8 cellular contexts compared by ENCODE assay signal in the genomic region with DNA sequence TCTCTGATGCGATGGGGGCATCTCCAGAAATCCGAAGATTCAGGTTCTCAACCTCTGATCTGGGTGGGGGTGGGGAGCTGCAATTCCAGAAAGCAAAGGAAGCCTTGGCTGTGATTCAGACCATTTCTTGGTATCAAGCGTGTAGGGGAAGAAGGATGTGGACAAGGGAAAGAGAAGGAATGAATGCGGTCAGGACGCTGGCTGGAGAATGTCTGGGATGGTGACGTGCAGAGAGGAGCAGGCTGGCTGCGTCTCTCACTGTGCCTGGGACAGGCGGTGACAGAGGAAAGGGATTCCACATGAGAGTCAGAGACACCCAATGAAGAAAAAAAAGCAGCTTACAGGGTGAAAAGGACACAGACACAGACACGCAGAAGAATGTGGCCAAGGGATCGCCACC. TPM values are rescaled to one million over a fixed set of nuclear protein-coding genes. Genes with fewer than 3 reads are reported as not detected.
DNase-seq lines count a peak whose midpoint lies in the region; ATAC-seq, FAIRE-seq and TF ChIP-seq lines count a peak whose summit lies in the region.
"Not testable (repeated sequence)": the region's sequence is repeated elsewhere in the genome, so short reads cannot be mapped to it uniquely, and the experiment has no call there.

No MANE protein-coding gene starts in this region.

- H3K23ac ChIP-seq in H9 (ENCODE audit: insufficient read length, low read depth, low read length); IMR-90 (ENCODE audit: low read depth, low read length); H1 (ENCODE audit: insufficient read length); trophoblast cell (ENCODE audit: low read length): not testable (repeated sequence)

- H3K79me2 ChIP-seq in H9 (ENCODE audit: insufficient read depth, low read length); trophoblast cell (ENCODE audit: control insufficient read depth, insufficient read depth, low read length, poor library complexity): not testable (repeated sequence)
- peaks cover 3 to 83% of the 10 kb centered on the region in 2 experiments for H3K79me2 ChIP-seq in H1 (ENCODE audit: control insufficient read depth in 1 of 2, insufficient read depth in 2 of 2, low read length in 2 of 2)

- not testable (repeated sequence) for H3K36me3 ChIP-seq in IMR-90 (ENCODE audit: control insufficient read depth, insufficient read depth, low read length); trophoblast cell (ENCODE audit: control insufficient read depth in 1 of 2, insufficient read depth in 2 of 2, low read length in 2 of 2)
- H3K36me3 ChIP-seq in H1 (ENCODE audit: control insufficient read depth in 2 of 4, insufficient read depth in 4 of 4, low read length in 3 of 4), result peaks cover 0 to 30% (median 12%) of the 10 kb centered on the region in 4 experiments; a peak in 4 of 8 replicates

- not testable (repeated sequence) for H2BK20ac ChIP-seq in H9 (ENCODE audit: low read depth, low read length, poor library complexity, severe bottlenecking); IMR-90 (ENCODE audit: low read depth, low read length)
- peak overlapping the region; percentile 29; the same call in 1 of the 2 replicates for H2BK20ac ChIP-seq in H1 (ENCODE audit: low read length)

- not testable (repeated sequence) for TF ChIP-seq RAD21 in IMR-90 (IDR thresholded peaks at IDR 0.05; ENCODE audit: low read length); H1 (IDR thresholded peaks at IDR 0.05 in 1 of 2, conservative IDR thresholded peaks at IDR 0.05 in 1 of 2; ENCODE audit: low read depth in 2 of 2, low read length in 2 of 2)

- peaks cover 51 to 78% (median 59%) of the 10 kb centered on the region in 3 experiments for H3K36me3 Mint-ChIP-seq in H9 (ENCODE audit: insufficient read depth in 1 of 3, low read depth in 3 of 3)
- H3K36me3 Mint-ChIP-seq in mesothelial cell of epicardium, result not testable (repeated sequence)

- not testable (repeated sequence) for H2BK5ac ChIP-seq in H9 (ENCODE audit: insufficient read length, low read length); IMR-90 (ENCODE audit: low read depth, low read length, poor library complexity, severe bottlenecking); trophoblast cell (ENCODE audit: low read depth, low read length, poor library complexity)
- H2BK5ac ChIP-seq in H1 (ENCODE audit: low read depth, low read length), result peak overlapping the region; percentile 35; the same call in 1 of the 2 replicates

- not testable (repeated sequence) for H3K23me2 ChIP-seq in H9 (ENCODE audit: insufficient read length, low read depth, low read length, poor library complexity, severe bottlenecking); H1 (ENCODE audit: low read depth, low read length)

- not testable (repeated sequence) for H2AFZ ChIP-seq in H9 (ENCODE audit: low read length); IMR-90 (replicated peaks; ENCODE audit: low read length, poor library complexity); H1 (ENCODE audit: low read length); trophoblast cell (ENCODE audit: insufficient read depth, low read length, poor library complexity)

- dilution Hi-C loops in IMR-90 (cut with HindIII; ENCODE audit: low sequenced_read_pairs, unreplicated experiment), result not testable (repeated sequence)

- DNase-seq in AG04450 (ENCODE audit: low read depth, low spot score); H9; H1 (ENCODE audit: low read depth in 1 of 2, low spot score in 2 of 2); mesothelial cell of epicardium (ENCODE audit: low spot score in 2 of 2, unreplicated experiment in 2 of 2): not testable (repeated sequence)
- peak; percentile 21 for DNase-seq in IMR-90
- peak; percentile 51 for DNase-seq in astrocyte of the spinal cord (ENCODE audit: low read depth, low spot score)
- peak; percentile 14 for DNase-seq in fibroblast of the aortic adventitia (ENCODE audit: low read depth)
- DNase-seq in trophoblast cell, result peak; percentile 42 to 47

- not testable (repeated sequence) for H4K8ac ChIP-seq in H9 (replicated peaks; ENCODE audit: insufficient read length, low read depth, low read length); IMR-90 (ENCODE audit: low read depth in 2 of 2, low read length in 2 of 2); H1 (ENCODE audit: extremely low read depth, insufficient read depth, low read length); trophoblast cell (ENCODE audit: low read depth, low read length)

- CTCF ChIA-PET in AG04450 (lab: Charles Lee); IMR-90 (lab: Yijun Ruan, JAX); H1 (lab: Charles Lee; ENCODE audit: partially characterized antibody): not testable (repeated sequence)

- not testable (repeated sequence) for H2BK120ac ChIP-seq in H9 (ENCODE audit: low read depth, low read length, poor library complexity, severe bottlenecking); IMR-90 (ENCODE audit: low read depth, low read length); H1 (replicated peaks; ENCODE audit: low read depth, low read length); trophoblast cell (ENCODE audit: insufficient read depth, low read length, poor library complexity)

- H3K79me1 ChIP-seq in H9 (ENCODE audit: insufficient read depth, low read depth, low read length, poor library complexity, severe bottlenecking); H1 (ENCODE audit: low read depth, low read length); trophoblast cell (ENCODE audit: low read length): not testable (repeated sequence)
- peaks cover 20 to 57% of the 10 kb centered on the region in 2 experiments for H3K79me1 ChIP-seq in IMR-90 (ENCODE audit: low read depth in 1 of 2, low read length in 2 of 2)

- not testable (repeated sequence) for H4K20me1 ChIP-seq in H9 (ENCODE audit: control insufficient read depth, insufficient read depth, insufficient read length); H1 (replicated peaks in 1 of 2; ENCODE audit: control insufficient read depth in 1 of 2, insufficient read depth in 2 of 2, low read length in 2 of 2)
- H4K20me1 ChIP-seq in IMR-90 (ENCODE audit: insufficient read depth, low read length), result peaks cover 27% of the 10 kb centered on the region

- not testable (repeated sequence) for H2AK5ac ChIP-seq in H9 (ENCODE audit: insufficient read length, low read length); IMR-90 (ENCODE audit: low read depth, low read length); trophoblast cell (ENCODE audit: low read length)
- H2AK5ac ChIP-seq in H1 (ENCODE audit: low read depth, low read length), result peak overlapping the region; percentile 84; the same call in 1 of the 2 replicates

- not testable (repeated sequence) for BruUV-seq in IMR-90 (replicated peaks; lab: Mats Ljungman, UMichigan)

- not testable (repeated sequence) for H3T11ph ChIP-seq in H9 (ENCODE audit: low read length)

- H3K9me3 Mint-ChIP-seq in H9, result peaks cover 47 to 55% of the 10 kb centered on the region in 2 experiments
- not testable (repeated sequence) for H3K9me3 Mint-ChIP-seq in mesothelial cell of epicardium

- not testable (repeated sequence) for H4K12ac ChIP-seq in trophoblast cell (ENCODE audit: low read depth, low read length)

- intact Hi-C loops in IMR-90 (cut with micrococcal nuclease), result not testable (repeated sequence)

- not testable (repeated sequence) for H3K27me3 Mint-ChIP-seq in H9 (ENCODE audit: low read depth); mesothelial cell of epicardium (ENCODE audit: low read depth)

- not testable (repeated sequence) for TF ChIP-seq CTCF in AG04450 (IDR thresholded peaks at IDR 0.05; ENCODE audit: low read depth, low read length); H9 (conservative IDR thresholded peaks at IDR 0.05); IMR-90 (conservative IDR thresholded peaks at IDR 0.05; ENCODE audit: low read depth, low read length); astrocyte of the spinal cord (IDR thresholded peaks at IDR 0.05; ENCODE audit: low read depth, low read length); H1 (IDR thresholded peaks at IDR 0.05; ENCODE audit: control extremely low read depth in 1 of 3, insufficient read depth in 1 of 3, low read depth in 1 of 3, low read length in 3 of 3); fibroblast of the aortic adventitia (IDR thresholded peaks at IDR 0.05; ENCODE audit: insufficient read depth, low read length); mesothelial cell of epicardium (IDR thresholded peaks at IDR 0.05; ENCODE audit: unreplicated experiment)

- not testable (repeated sequence) for H3K9ac ChIP-seq in H9 (ENCODE audit: extremely low read depth, insufficient read length, low read length); IMR-90 (ENCODE audit: low read depth, low read length); H1 (replicated peaks in 1 of 4; ENCODE audit: extremely low read depth in 1 of 4, low read depth in 3 of 4, low read length in 3 of 4); trophoblast cell (ENCODE audit: low read length)

- H3K27ac ChIP-seq in AG04450 (ENCODE audit: low read depth, low read length); H9 (ENCODE audit: insufficient read length, low read depth, low read length); IMR-90 (ENCODE audit: insufficient read depth, low read length); trophoblast cell (ENCODE audit: low read depth, low read length): not testable (repeated sequence)
- peak overlapping the region; percentile 42; the same call in 1 of the 2 replicates for H3K27ac ChIP-seq in H1 (ENCODE audit: low read depth, low read length)

- H3K4ac ChIP-seq in H9 (ENCODE audit: low read depth, low read length); IMR-90 (ENCODE audit: low read depth, low read length); H1 (replicated peaks; ENCODE audit: insufficient read length, low read depth, low read length); trophoblast cell (ENCODE audit: low read depth, low read length): not testable (repeated sequence)

- not testable (repeated sequence) for H3K18ac ChIP-seq in H9 (ENCODE audit: insufficient read length, low read depth, low read length); IMR-90 (ENCODE audit: low read depth, low read length); trophoblast cell (ENCODE audit: low read length)
- peak overlapping the region; percentile 35; the same call in 1 of the 2 replicates for H3K18ac ChIP-seq in H1 (ENCODE audit: extremely low read depth, low read length)

- H3K9me1 ChIP-seq in IMR-90 (ENCODE audit: insufficient read depth, low read length), result not testable (repeated sequence)

- TF ChIP-seq POLR2A in IMR-90 (IDR thresholded peaks at IDR 0.05; ENCODE audit: low read depth, low read length); H1 (IDR thresholded peaks at IDR 0.05; ENCODE audit: control extremely low read depth in 1 of 2, low read depth in 2 of 2, low read length in 2 of 2): not testable (repeated sequence)

- not testable (repeated sequence) for H2BK15ac ChIP-seq in H9 (ENCODE audit: low read depth, low read length); IMR-90 (ENCODE audit: low read depth, low read length)
- H2BK15ac ChIP-seq in H1 (ENCODE audit: low read length), result peak overlapping the region; percentile 20; the same call in 1 of the 2 replicates

- H3K56ac ChIP-seq in H9 (ENCODE audit: insufficient read length, low read depth, low read length); IMR-90 (ENCODE audit: extremely low read depth, insufficient read depth, low read length); H1 (replicated peaks; ENCODE audit: insufficient read length, low read depth, low read length): not testable (repeated sequence)

- peak overlapping the region; percentile 41; the same call in 1 of the 2 replicates for H3K4me3 ChIP-seq in AG04450 (ENCODE audit: low read depth, low read length)
- H3K4me3 ChIP-seq in IMR-90 (ENCODE audit: insufficient read depth, low read depth, low read length); astrocyte of the spinal cord (ENCODE audit: low read depth, low read length); H1 (ENCODE audit: extremely low read depth in 1 of 4, insufficient read depth in 2 of 4, low read depth in 3 of 4, low read length in 4 of 4); fibroblast of the aortic adventitia (ENCODE audit: low read depth, low read length); trophoblast cell (ENCODE audit: low read depth, low read length): not testable (repeated sequence)

- TF ChIP-seq EP300 in H1 (IDR thresholded peaks at IDR 0.05; ENCODE audit: borderline replicate concordance in 1 of 2, low read depth in 2 of 2, low read length in 2 of 2), result not testable (repeated sequence)

- WGBS in H9 (ENCODE audit: extremely low coverage, insufficient read length, low lambda C conversion rate), result no CpG with 5 or more reads among the region's 10 CpGs
- WGBS in IMR-90 (ENCODE audit: extremely low coverage in 2 of 2, insufficient read length in 1 of 2), 2 experiments, result 64% methylated on average over 4 of the region's 10 CpGs; no CpG with 5 or more reads in 1 of the 2 experiments
- WGBS in H1 (ENCODE audit: extremely low coverage in 1 of 2, insufficient coverage in 1 of 2, insufficient read length in 1 of 2, insufficient replicate concordance in 2 of 2, low coverage in 1 of 2, low lambda C conversion rate in 2 of 2, missing lambda C conversion rate in 1 of 2), 2 experiments, result 90% methylated on average over 10 of the region's 10 CpGs; no CpG with 5 or more reads in 1 of the 2 experiments
- no CpG with 5 or more reads among the region's 10 CpGs for WGBS in trophoblast cell (ENCODE audit: extremely low coverage, insufficient coverage, insufficient read length)

- POLR2A ChIA-PET in AG04450 (lab: Yijun Ruan, JAX); IMR-90 (lab: Charles Lee; ENCODE audit: unreplicated experiment); H1 (lab: Charles Lee; ENCODE audit: partially characterized antibody): not testable (repeated sequence)

- not testable (repeated sequence) for H2BK12ac ChIP-seq in H9 (ENCODE audit: insufficient read length, low read depth, low read length); trophoblast cell (ENCODE audit: low read length)
- peak overlapping the region; percentile 73 for H2BK12ac ChIP-seq in H1 (ENCODE audit: low read depth, low read length)

- H3K4me3 Mint-ChIP-seq in H9, result peak overlapping the region in 1 of 2 experiments; percentile 17; a peak in 1 of 5 replicates
- not testable (repeated sequence) for H3K4me3 Mint-ChIP-seq in mesothelial cell of epicardium

- ATAC-seq in IMR-90 (ENCODE audit: low read depth), result not testable (repeated sequence)

- H3K4me1 ChIP-seq in H9 (ENCODE audit: insufficient read depth, low read length); IMR-90 (ENCODE audit: control insufficient read depth, insufficient read depth, low read length); H1 (replicated peaks in 1 of 4; ENCODE audit: control insufficient read depth in 3 of 4, insufficient read depth in 4 of 4, low read length in 3 of 4); trophoblast cell (ENCODE audit: control insufficient read depth in 1 of 2, insufficient read depth in 2 of 2, low read length in 2 of 2): not testable (repeated sequence)

- in situ Hi-C loops in IMR-90 (cut with MboI; ENCODE audit: low sequenced_read_pairs); astrocyte of the spinal cord (cut with HindIII; ENCODE audit: low sequenced_read_pairs): not testable (repeated sequence)

- FAIRE-seq in H1 (lab: Jason Lieb, UNC), result not testable (repeated sequence)

- H3K9me3 ChIP-seq in AG04450 (ENCODE audit: control insufficient read depth, insufficient read depth, low read length); IMR-90 (ENCODE audit: control insufficient read depth, insufficient read depth, low read length); trophoblast cell (ENCODE audit: insufficient read depth, low read depth, low read length): not testable (repeated sequence)
- H3K9me3 ChIP-seq in H9 (ENCODE audit: control insufficient read depth, low read depth, low read length) (peaks cover 18% of the 10 kb centered on the region), H1 (ENCODE audit: insufficient read depth in 2 of 2, low read depth in 1 of 2, low read length in 1 of 2) (peaks cover 35 to 43% of the 10 kb centered on the region in 2 experiments)

- peaks cover 22 to 30% of the 10 kb centered on the region in 2 experiments for H3K4me1 Mint-ChIP-seq in H9
- H3K4me1 Mint-ChIP-seq in mesothelial cell of epicardium, result peaks cover 12% of the 10 kb centered on the region

- H2AK9ac ChIP-seq in IMR-90 (replicated peaks; ENCODE audit: low read depth, low read length, poor library complexity), result not testable (repeated sequence)

- H3K27me3 ChIP-seq in AG04450 (ENCODE audit: control insufficient read depth, insufficient read depth, low read length); H9 (ENCODE audit: insufficient read depth, low read length); IMR-90 (ENCODE audit: control insufficient read depth, insufficient read depth, low read length); H1 (replicated peaks in 1 of 4; ENCODE audit: control insufficient read depth in 3 of 4, extremely low read depth in 1 of 4, insufficient read depth in 3 of 4, low read length in 3 of 4); trophoblast cell (ENCODE audit: insufficient read depth, low read length): not testable (repeated sequence)

- H3K14ac ChIP-seq in H9 (ENCODE audit: insufficient read depth, low read length); IMR-90 (replicated peaks; ENCODE audit: low read depth, low read length); H1 (ENCODE audit: insufficient read length); trophoblast cell (ENCODE audit: low read length): not testable (repeated sequence)

- H4K5ac ChIP-seq in H9 (ENCODE audit: insufficient read length, low read depth, low read length); IMR-90 (ENCODE audit: low read depth, low read length); H1 (ENCODE audit: insufficient read length, low read depth, low read length): not testable (repeated sequence)

- H3K27ac Mint-ChIP-seq in H9 (peak overlapping the region; percentile 64 to 94 (median 90)), mesothelial cell of epicardium (peak overlapping the region; percentile 74)

- not testable (repeated sequence) for H3K4me2 ChIP-seq in H9 (ENCODE audit: insufficient read depth, insufficient read length, low read length); IMR-90 (ENCODE audit: low read depth, low read length); H1 (ENCODE audit: insufficient read depth in 1 of 2, low read depth in 2 of 2, low read length in 2 of 2); trophoblast cell (ENCODE audit: low read length)

- not testable (repeated sequence) for H4K91ac ChIP-seq in H9 (ENCODE audit: insufficient read length, low read depth, low read length); IMR-90 (ENCODE audit: insufficient read depth, low read depth, low read length); trophoblast cell (ENCODE audit: low read depth, low read length)
- peak overlapping the region; percentile 44 for H4K91ac ChIP-seq in H1 (replicated peaks; ENCODE audit: insufficient read length, low read length)

RNA-seq across cellular contexts. Expression of a gene that starts 37.3 kb away (rescaled TPM):
- 43.2 and 47.9 TPM in 2 replicates for polyA plus RNA-seq in AG04450 (2011; rRNA removed)
- 29.2 and 46.6 TPM in 2 replicates for polyA minus RNA-seq in AG04450 (2011; rRNA and poly(A)+ RNA removed)
- 42.3 and 44.0 TPM in 2 replicates for total RNA-seq in H9 (2021)
- total RNA-seq in IMR-90 (2012; rRNA removed), result 26.2 and 28.3 TPM in 2 replicates
- 38.0 and 42.7 TPM in 2 replicates for polyA plus RNA-seq in IMR-90 (2012; rRNA removed)
- 28.3 and 35.0 TPM in 2 replicates for polyA plus RNA-seq in IMR-90 (2012; cell fraction: cytosol; rRNA removed)
- 28.1 and 30.9 TPM in 2 replicates for polyA plus RNA-seq in IMR-90 (2012; cell fraction: nucleus; rRNA removed; ENCODE audit: low replicate concordance)
- 29.1 and 35.1 TPM in 2 replicates for total RNA-seq in H1 (2021; fragmentation: NEBNext Ultra II Directional; extraction: Animal tissue kit (Norgen Biotek cat#: 25700))
- polyA plus RNA-seq in H1 (2011; rRNA removed), result 43.4 and 46.8 TPM in 2 replicates
- polyA plus RNA-seq in H1 (2011; cell fraction: cytosol; rRNA removed), result 36.5 TPM
- polyA plus RNA-seq in H1 (2011; cell fraction: nucleus; rRNA removed), result 54.8 TPM
- polyA plus RNA-seq in H1 (2012, experiment 1 of 2), result 29.2 to 34.0 TPM (median 33.8 TPM) in 4 replicates
- 30.9 TPM for polyA plus RNA-seq in H1 (2012, experiment 2 of 2)
- 22.1 TPM for polyA plus RNA-seq in H1 (2013, experiment 1 of 2)
- polyA plus RNA-seq in H1 (2013, experiment 2 of 2), result 23.6 TPM
- 51.6 and 57.5 TPM in 2 replicates for polyA minus RNA-seq in H1 (2011; rRNA and poly(A)+ RNA removed)
- polyA minus RNA-seq in H1 (2011; cell fraction: cytosol; rRNA and poly(A)+ RNA removed), result 15.0 TPM
- polyA minus RNA-seq in H1 (2011; cell fraction: nucleus; rRNA and poly(A)+ RNA removed), result 45.8 TPM
- 17.5 and 38.8 TPM in 2 replicates for total RNA-seq in fibroblast of the aortic adventitia (ENCODE audit: low replicate concordance)
- total RNA-seq in mesothelial cell of epicardium, result 43.5 to 46.0 TPM (median 44.3 TPM) in 3 replicates
- 17.6 and 17.7 TPM in 2 replicates for polyA plus RNA-seq in trophoblast cell (2013)

RNA-seq across cellular contexts. Expression of a gene that starts 37.3 kb away (rescaled TPM):
- polyA plus RNA-seq in AG04450 (2011; rRNA removed) (23.0 and 25.6 TPM in 2 replicates), IMR-90 (2012; rRNA removed) (21.5 and 22.4 TPM in 2 replicates), H1 (2011; rRNA removed) (28.5 and 41.4 TPM in 2 replicates)
- polyA minus RNA-seq in AG04450 (2011; rRNA and poly(A)+ RNA removed), result 19.9 and 23.5 TPM in 2 replicates
- total RNA-seq in H9 (2021) (61.1 and 63.8 TPM in 2 replicates), IMR-90 (2012; rRNA removed) (13.1 and 13.6 TPM in 2 replicates), fibroblast of the aortic adventitia (ENCODE audit: low replicate concordance) (19.0 and 25.3 TPM in 2 replicates), mesothelial cell of epicardium (42.5 to 46.3 TPM (median 46.1 TPM) in 3 replicates)
- polyA plus RNA-seq in IMR-90 (2012; cell fraction: cytosol; rRNA removed), result 14.3 and 22.8 TPM in 2 replicates
- 6.0 and 10.4 TPM in 2 replicates for polyA plus RNA-seq in IMR-90 (2012; cell fraction: nucleus; rRNA removed; ENCODE audit: low replicate concordance)
- 45.8 and 46.4 TPM in 2 replicates for total RNA-seq in H1 (2021; fragmentation: NEBNext Ultra II Directional; extraction: Animal tissue kit (Norgen Biotek cat#: 25700))
- 33.4 TPM for polyA plus RNA-seq in H1 (2011; cell fraction: cytosol; rRNA removed)
- 34.7 TPM for polyA plus RNA-seq in H1 (2011; cell fraction: nucleus; rRNA removed)
- 23.6 to 30.7 TPM (median 29.1 TPM) in 4 replicates for polyA plus RNA-seq in H1 (2012, experiment 1 of 2)
- polyA plus RNA-seq in H1 (2012, experiment 2 of 2), result 29.3 TPM
- polyA plus RNA-seq in H1 (2013, experiment 1 of 2), result 19.5 TPM
- 17.9 TPM for polyA plus RNA-seq in H1 (2013, experiment 2 of 2)
- polyA minus RNA-seq in H1 (2011; rRNA and poly(A)+ RNA removed), result 29.9 and 30.2 TPM in 2 replicates
- polyA minus RNA-seq in H1 (2011; cell fraction: cytosol; rRNA and poly(A)+ RNA removed), result 40.1 TPM
- polyA minus RNA-seq in H1 (2011; cell fraction: nucleus; rRNA and poly(A)+ RNA removed), result 31.7 TPM
- polyA plus RNA-seq in trophoblast cell (2013), result 15.4 and 16.5 TPM in 2 replicates
